ENCODE assay signal across 15 cellular contexts in the genomic region with DNA sequence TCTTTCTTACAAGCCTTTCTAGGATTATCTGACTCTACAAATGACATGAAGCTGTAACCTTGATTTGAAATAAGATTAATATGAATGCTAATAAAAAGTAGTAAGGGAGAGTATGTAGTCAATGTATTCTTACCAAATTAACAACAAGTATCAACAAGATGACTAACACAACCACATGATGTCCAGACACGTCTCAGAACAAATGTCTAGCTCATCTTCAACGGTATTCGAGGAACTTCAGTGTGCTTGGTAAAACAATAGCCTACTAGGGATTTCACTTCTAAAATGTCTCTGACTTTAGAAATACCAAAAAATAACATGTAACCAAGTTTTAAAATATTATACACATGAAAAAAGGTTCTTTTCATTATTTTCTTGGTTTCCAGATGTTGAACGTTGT. TPM values are rescaled to one million over a fixed set of nuclear protein-coding genes. Genes with fewer than 3 reads are reported as not detected.
DNase-seq lines count a peak whose midpoint lies in the region; ATAC-seq, FAIRE-seq and TF ChIP-seq lines count a peak whose summit lies in the region.
"Had no signal": no experiment of that assay in that cellular context is flagged by ENCODE, and none has a peak within 500 bp of the region (broad histone marks: within the 10 kb centered on the region; RNA-seq: fewer than 3 reads in every experiment).

No MANE protein-coding gene starts in this region.

- CTCF ChIA-PET in HepG2 (lab: Yijun Ruan, JAX; ENCODE audit: low intra/inter-chr PET ratio, low total read pairs), result no interaction called here
- CTCF ChIA-PET in RWPE1 (lab: Yijun Ruan, JAX), result no interaction called here

- TF ChIP-seq RAD21 in HepG2 (CRISPR knock-in tag; IDR thresholded peaks at IDR 0.05), result no peak

- ATAC-seq in HepG2 (no peak), right lobe of liver (no peak)
- no peak for ATAC-seq in stimulated activated memory B cell treated with anti-CD40 and anti-IgM and Interleukin-4, amounts not matched to agents 10 μg/mL and 1 μg/mL and 100 μg/mL, for 72 hours
- ATAC-seq: heart right ventricle had no signal

- in situ Hi-C loops in HepG2 (cut with HindIII; ENCODE audit: extremely low pct_ligation_motif_present, low pct_unique_long_range_greater_than_20kb), result no loop called here

- H3K79me2 ChIP-seq in HepG2 (ENCODE audit: insufficient read depth, low read length), result peaks cover 90% of the 10 kb centered on the region

- TF ChIP-seq EP300 in HepG2 (IDR thresholded peaks at IDR 0.05; ENCODE audit: low read depth in 2 of 2, low read length in 2 of 2), result no peak
- no peak for TF ChIP-seq EP300 in HepG2 (CRISPR knock-in tag; IDR thresholded peaks at IDR 0.05; ENCODE audit: borderline replicate concordance)

- H2AFZ ChIP-seq in HepG2 (ENCODE audit: low read length), result no peak overlapping the region

- H3K36me3 Mint-ChIP-seq in stimulated activated memory B cell treated with anti-CD40 and anti-IgM and Interleukin-4, amounts not matched to agents 10 μg/mL and 1 μg/mL and 100 μg/mL, for 72 hours, result peaks cover 12% of the 10 kb centered on the region

- no peaks in the 10 kb centered on the region for H3K9me3 Mint-ChIP-seq in stimulated activated memory B cell treated with anti-CD40 and anti-IgM and Interleukin-4, amounts not matched to agents 10 μg/mL and 1 μg/mL and 100 μg/mL, for 72 hours
- H3K9me3 Mint-ChIP-seq: H9 had no signal

- peaks cover 48% of the 10 kb centered on the region for H4K20me1 ChIP-seq in HepG2 (ENCODE audit: insufficient read depth, low read length)

- H3K4me2 ChIP-seq in HepG2 (ENCODE audit: low read depth, low read length), result peak overlapping the region; percentile 96

- peak overlapping the region; percentile 90 for H3K27ac Mint-ChIP-seq in stimulated activated memory B cell treated with anti-CD40 and anti-IgM and Interleukin-4, amounts not matched to agents 10 μg/mL and 1 μg/mL and 100 μg/mL, for 72 hours

- intact Hi-C loops in HepG2 (cut with micrococcal nuclease; ENCODE audit: unreplicated experiment) (no loop called here), right lobe of liver (cut with DNase I) (no loop called here)

- no TSS peak for BruUV-seq in HepG2 (replicated peaks; lab: Mats Ljungman, UMichigan)

- no peak for TF ChIP-seq POLR2A in HepG2 (IDR thresholded peaks at IDR 0.05; ENCODE audit: insufficient read depth in 1 of 2, low read depth in 2 of 2, low read length in 2 of 2)
- no peak for TF ChIP-seq POLR2A in right lobe of liver (IDR thresholded peaks at IDR 0.05)

- H3K4me3 ChIP-seq in HepG2 (replicated peaks in 1 of 3; ENCODE audit: insufficient read depth in 1 of 3, low read depth in 2 of 3, low read length in 3 of 3) (no peak overlapping the region; a peak in 1 of 6 replicates), right lobe of liver (no peak overlapping the region)
- H3K4me3 ChIP-seq: heart right ventricle, tibial nerve had no signal

- DNase-seq in HepG2 (ENCODE audit: low spot score) (no peak), right lobe of liver (no peak), RWPE1 (ENCODE audit: low spot score) (peak; percentile 73), fibroblast of the conjunctiva (ENCODE audit: low read depth) (peak; percentile 12), HuH-7.5 (ENCODE audit: low spot score) (no peak), NCI-H1694 treated with DMSO at 0.1 percent for 48 hours (lab: John Stamatoyannopoulos, UW) (no peak)
- DNase-seq in stimulated activated CD4-positive, alpha-beta T cell treated with anti-CD3 and anti-CD28 coated beads, Interleukin-4, amount 100 ng/mL, for 24 hours, result no peak
- DNase-seq: activated CD4-positive, CD25-positive, alpha-beta regulatory T cell; activated gamma-delta T cell; H9; heart right ventricle; SHP77 had no signal

- no peak for TF ChIP-seq CTCF in HepG2 (CRISPR knock-in tag; IDR thresholded peaks at IDR 0.05)
- TF ChIP-seq CTCF in right lobe of liver (IDR thresholded peaks at IDR 0.05), result no peak
- no peak for TF ChIP-seq CTCF in RWPE1 (conservative IDR thresholded peaks at IDR 0.05; ENCODE audit: low read depth)

- 67% methylated on average over 4 of the region's 4 CpGs for WGBS in HepG2 (ENCODE audit: low lambda C conversion rate)
- WGBS in right lobe of liver (ENCODE audit: insufficient coverage, low coverage, low lambda C conversion rate, missing lambda C conversion rate), result 73% methylated on average over 4 of the region's 4 CpGs

- H3K4me3 Mint-ChIP-seq in stimulated activated memory B cell treated with anti-CD40 and anti-IgM and Interleukin-4, amounts not matched to agents 10 μg/mL and 1 μg/mL and 100 μg/mL, for 72 hours, result no peak overlapping the region

- peaks cover 73% of the 10 kb centered on the region for H3K4me1 ChIP-seq in HepG2 (ENCODE audit: insufficient read depth, low read length)
- peaks cover 0 to 62% (median 20%) of the 10 kb centered on the region in 4 donors for H3K4me1 ChIP-seq in right lobe of liver

- H3K27me3 ChIP-seq in HepG2 (ENCODE audit: control insufficient read depth in 1 of 2, insufficient read depth in 2 of 2, low read length in 2 of 2) (no peaks in the 10 kb centered on the region; a peak in 1 of 5 replicates), right lobe of liver (no peaks in the 10 kb centered on the region)
- H3K27me3 ChIP-seq: heart right ventricle, tibial nerve had no signal

- FAIRE-seq in HepG2 (lab: Jason Lieb, UNC), result no peak

- H3K27ac ChIP-seq in HepG2 (ENCODE audit: extremely low read length, insufficient read depth, low read length), result peak overlapping the region; percentile 31
- no peak overlapping the region for H3K27ac ChIP-seq in right lobe of liver
- H3K27ac ChIP-seq in RWPE1, result no peak overlapping the region
- H3K27ac ChIP-seq: C4-2B, tibial nerve had no signal

- H3K36me3 ChIP-seq in HepG2 (replicated peaks in 1 of 2; ENCODE audit: control insufficient read depth in 1 of 2, insufficient read depth in 2 of 2, low read length in 2 of 2), result peaks cover 0 to 5% of the 10 kb centered on the region in 2 experiments; a peak in 4 of 5 replicates
- H3K36me3 ChIP-seq in right lobe of liver, result no peaks in the 10 kb centered on the region
- H3K36me3 ChIP-seq: tibial nerve had no signal

- no peaks in the 10 kb centered on the region for H3K27me3 Mint-ChIP-seq in stimulated activated memory B cell treated with anti-CD40 and anti-IgM and Interleukin-4, amounts not matched to agents 10 μg/mL and 1 μg/mL and 100 μg/mL, for 72 hours

- H3K4me1 Mint-ChIP-seq in stimulated activated memory B cell treated with anti-CD40 and anti-IgM and Interleukin-4, amounts not matched to agents 10 μg/mL and 1 μg/mL and 100 μg/mL, for 72 hours, result peaks cover 58% of the 10 kb centered on the region

- no peaks in the 10 kb centered on the region for H3K9me3 ChIP-seq in HepG2 (ENCODE audit: low read length)
- H3K9me3 ChIP-seq in right lobe of liver, result no peaks in the 10 kb centered on the region
- H3K9me3 ChIP-seq: heart right ventricle, tibial nerve had no signal

- POLR2A ChIA-PET in HepG2 (lab: Yijun Ruan, JAX) (interaction anchor here (0.8 to 1.7 kb wide), 3 partner anchors 8 to 39 kb away, joined by 3 to 6 read pairs (median 3); no protein-coding TSS in a partner anchor), RWPE1 (lab: Yijun Ruan, JAX; ENCODE audit: low non-redundant PET) (no interaction called here)

- peak overlapping the region; percentile 8; the same call in 1 of the 2 replicates for H3K9ac ChIP-seq in HepG2 (ENCODE audit: insufficient read depth, low read depth, low read length)

RNA-seq across cellular contexts. Expression of a gene that starts 3.4 kb away (rescaled TPM):
- total RNA-seq in HepG2 (2016; rRNA removed; fragmentation: Illumina TruSeq; extraction: Trizol) (707 and 912 TPM in 2 replicates), right lobe of liver (100 to 1,000 TPM; 341 to 557 (median 479) TPM)
- 195 and 216 TPM in 2 replicates for total RNA-seq in HepG2 (2016; cell fraction: cytosol; rRNA removed; fragmentation: Illumina TruSeq; extraction: Trizol; ENCODE audit: low read depth)
- total RNA-seq in HepG2 (2016; cell fraction: insoluble cytoplasmic fraction; rRNA removed; fragmentation: Illumina TruSeq; extraction: Trizol), result 687 and 831 TPM in 2 replicates
- 620 and 676 TPM in 2 replicates for total RNA-seq in HepG2 (2016; cell fraction: membrane; rRNA removed; fragmentation: Illumina TruSeq; extraction: Trizol)
- total RNA-seq in HepG2 (2016; cell fraction: nucleus; rRNA removed; fragmentation: Illumina TruSeq; extraction: Trizol), result 437 and 494 TPM in 2 replicates
- polyA plus RNA-seq in HepG2 (2011; rRNA removed), result 434 and 464 TPM in 2 replicates
- polyA plus RNA-seq in HepG2 (2011; cell fraction: cytosol; rRNA removed), result 419 and 448 TPM in 2 replicates
- polyA plus RNA-seq in HepG2 (2011; cell fraction: nucleus; rRNA removed), result 618 and 764 TPM in 2 replicates
- 461 and 517 TPM in 2 replicates for polyA plus RNA-seq in HepG2 (2012)
- 179 and 188 TPM in 2 replicates for polyA plus RNA-seq in HepG2 (2016; cell fraction: cytosol; fragmentation: Illumina TruSeq; extraction: Trizol; ENCODE audit: low read depth)
- polyA plus RNA-seq in HepG2 (2016; cell fraction: insoluble cytoplasmic fraction; fragmentation: Illumina TruSeq; extraction: Trizol; ENCODE audit: low read depth), result 695 and 895 TPM in 2 replicates
- 483 and 563 TPM in 2 replicates for polyA plus RNA-seq in HepG2 (2016; cell fraction: membrane; fragmentation: Illumina TruSeq; extraction: Trizol; ENCODE audit: low read depth)
- polyA plus RNA-seq in HepG2 (2016; cell fraction: nucleus; fragmentation: Illumina TruSeq; extraction: Trizol; ENCODE audit: insufficient read depth, low read depth), result 674 and 742 TPM in 2 replicates
- 303 and 643 TPM in 2 replicates for polyA minus RNA-seq in HepG2 (2011; rRNA and poly(A)+ RNA removed; ENCODE audit: low replicate concordance)
- 590 and 596 TPM in 2 replicates for polyA minus RNA-seq in HepG2 (2011; cell fraction: cytosol; rRNA and poly(A)+ RNA removed)
- polyA minus RNA-seq in HepG2 (2011; cell fraction: nucleus; rRNA and poly(A)+ RNA removed), result 603 and 678 TPM in 2 replicates

RNA-seq across cellular contexts. Expression of a gene that starts 3.6 kb away (rescaled TPM):
- total RNA-seq in HepG2 (2016; rRNA removed; fragmentation: Illumina TruSeq; extraction: Trizol), result 493 and 750 TPM in 2 replicates
- total RNA-seq in HepG2 (2016; cell fraction: cytosol; rRNA removed; fragmentation: Illumina TruSeq; extraction: Trizol; ENCODE audit: low read depth), result 68.0 and 78.0 TPM in 2 replicates
- 485 and 732 TPM in 2 replicates for total RNA-seq in HepG2 (2016; cell fraction: insoluble cytoplasmic fraction; rRNA removed; fragmentation: Illumina TruSeq; extraction: Trizol)
- 155 and 168 TPM in 2 replicates for total RNA-seq in HepG2 (2016; cell fraction: membrane; rRNA removed; fragmentation: Illumina TruSeq; extraction: Trizol)
- total RNA-seq in HepG2 (2016; cell fraction: nucleus; rRNA removed; fragmentation: Illumina TruSeq; extraction: Trizol), result 303 and 351 TPM in 2 replicates
- polyA plus RNA-seq in HepG2 (2011; rRNA removed), result 579 and 733 TPM in 2 replicates
- 208 and 366 TPM in 2 replicates for polyA plus RNA-seq in HepG2 (2011; cell fraction: cytosol; rRNA removed)
- polyA plus RNA-seq in HepG2 (2011; cell fraction: nucleus; rRNA removed), result 383 and 475 TPM in 2 replicates
- 320 and 513 TPM in 2 replicates for polyA plus RNA-seq in HepG2 (2012)
- polyA plus RNA-seq in HepG2 (2016; cell fraction: cytosol; fragmentation: Illumina TruSeq; extraction: Trizol; ENCODE audit: low read depth), result 35.1 and 36.8 TPM in 2 replicates
- polyA plus RNA-seq in HepG2 (2016; cell fraction: insoluble cytoplasmic fraction; fragmentation: Illumina TruSeq; extraction: Trizol; ENCODE audit: low read depth), result 746 and 761 TPM in 2 replicates
- 102 and 104 TPM in 2 replicates for polyA plus RNA-seq in HepG2 (2016; cell fraction: membrane; fragmentation: Illumina TruSeq; extraction: Trizol; ENCODE audit: low read depth)
- polyA plus RNA-seq in HepG2 (2016; cell fraction: nucleus; fragmentation: Illumina TruSeq; extraction: Trizol; ENCODE audit: insufficient read depth, low read depth), result 515 and 562 TPM in 2 replicates
- 234 and 609 TPM in 2 replicates for polyA minus RNA-seq in HepG2 (2011; rRNA and poly(A)+ RNA removed; ENCODE audit: low replicate concordance)
- polyA minus RNA-seq in HepG2 (2011; cell fraction: cytosol; rRNA and poly(A)+ RNA removed), result 218 and 237 TPM in 2 replicates
- polyA minus RNA-seq in HepG2 (2011; cell fraction: nucleus; rRNA and poly(A)+ RNA removed), result 446 and 458 TPM in 2 replicates
- 10 to 100 TPM; 66.6 to 97.9 (median 86.2) TPM for total RNA-seq in right lobe of liver

RNA-seq across cellular contexts. Expression of a gene that starts 44.0 kb away (rescaled TPM):
- total RNA-seq in HepG2 (2016; rRNA removed; fragmentation: Illumina TruSeq; extraction: Trizol) (43.3 and 45.4 TPM in 2 replicates), right lobe of liver (10 to 100 TPM; 13.3 to 41.3 (median 28.7) TPM)
- 60.7 and 66.0 TPM in 2 replicates for total RNA-seq in HepG2 (2016; cell fraction: cytosol; rRNA removed; fragmentation: Illumina TruSeq; extraction: Trizol; ENCODE audit: low read depth)
- 39.9 and 41.1 TPM in 2 replicates for total RNA-seq in HepG2 (2016; cell fraction: insoluble cytoplasmic fraction; rRNA removed; fragmentation: Illumina TruSeq; extraction: Trizol)
- 26.8 and 27.2 TPM in 2 replicates for total RNA-seq in HepG2 (2016; cell fraction: membrane; rRNA removed; fragmentation: Illumina TruSeq; extraction: Trizol)
- total RNA-seq in HepG2 (2016; cell fraction: nucleus; rRNA removed; fragmentation: Illumina TruSeq; extraction: Trizol), result 40.7 and 47.5 TPM in 2 replicates
- polyA plus RNA-seq in HepG2 (2011; rRNA removed), result 28.0 and 29.5 TPM in 2 replicates
- polyA plus RNA-seq in HepG2 (2011; cell fraction: cytosol; rRNA removed), result 14.2 and 16.0 TPM in 2 replicates
- polyA plus RNA-seq in HepG2 (2011; cell fraction: nucleus; rRNA removed), result 67.3 and 75.5 TPM in 2 replicates
- 28.7 and 33.3 TPM in 2 replicates for polyA plus RNA-seq in HepG2 (2012)
- 3.3 and 4.4 TPM in 2 replicates for polyA plus RNA-seq in HepG2 (2016; cell fraction: cytosol; fragmentation: Illumina TruSeq; extraction: Trizol; ENCODE audit: low read depth)
- 24.1 and 27.0 TPM in 2 replicates for polyA plus RNA-seq in HepG2 (2016; cell fraction: insoluble cytoplasmic fraction; fragmentation: Illumina TruSeq; extraction: Trizol; ENCODE audit: low read depth)
- 6.7 and 9.3 TPM in 2 replicates for polyA plus RNA-seq in HepG2 (2016; cell fraction: membrane; fragmentation: Illumina TruSeq; extraction: Trizol; ENCODE audit: low read depth)
- 43.0 and 49.1 TPM in 2 replicates for polyA plus RNA-seq in HepG2 (2016; cell fraction: nucleus; fragmentation: Illumina TruSeq; extraction: Trizol; ENCODE audit: insufficient read depth, low read depth)
- 62.3 and 67.5 TPM in 2 replicates for polyA minus RNA-seq in HepG2 (2011; rRNA and poly(A)+ RNA removed; ENCODE audit: low replicate concordance)
- 23.7 and 25.8 TPM in 2 replicates for polyA minus RNA-seq in HepG2 (2011; cell fraction: cytosol; rRNA and poly(A)+ RNA removed)
- 56.9 and 62.9 TPM in 2 replicates for polyA minus RNA-seq in HepG2 (2011; cell fraction: nucleus; rRNA and poly(A)+ RNA removed)

Comparison
In these comparisons a context has a peak if more than half of its experiments do, and no peak if none do; other contexts are left out.
1. DNase-seq: peak in RWPE1 (single experiment) and fibroblast of the conjunctiva (single experiment); none in HepG2 (single experiment), right lobe of liver (0 of 3), stimulated activated CD4-positive, alpha-beta T cell treated with anti-CD3 and anti-CD28 coated beads, Interleukin-4, amount 100 ng/mL, for 24 hours (single experiment), HuH-7.5 (single experiment) and NCI-H1694 treated with DMSO at 0.1 percent for 48 hours (single experiment).